Comparison of ENCODE assay signal across 22 cellular contexts in genomic region chr2:190068764-190069163, GRCh38. TPM values are rescaled to one million over a fixed set of nuclear protein-coding genes. Genes with fewer than 3 reads are reported as not detected.
DNase-seq lines count a peak whose midpoint lies in the region; ATAC-seq, FAIRE-seq and TF ChIP-seq lines count a peak whose summit lies in the region.
"Had no signal": no experiment of that assay in that cellular context is flagged by ENCODE, and none has a peak within 500 bp of the region (broad histone marks: within the 10 kb centered on the region; RNA-seq: fewer than 3 reads in every experiment).

No MANE protein-coding gene starts in this region.

- H3K36me3 ChIP-seq in HEK293 (ENCODE audit: control insufficient read depth in 2 of 2, insufficient read depth in 1 of 2, low read length in 2 of 2) (no peaks in the 10 kb centered on the region), GM12878 (ENCODE audit: control insufficient read depth in 2 of 2, insufficient read depth in 2 of 2, low read length in 1 of 2) (no peaks in the 10 kb centered on the region)
- H3K36me3 ChIP-seq: BLaER1 had no signal

- no peak for TF ChIP-seq RAD21 in GM12878 (IDR thresholded peaks at IDR 0.05; ENCODE audit: insufficient read depth, low read depth, low read length)

- DNase-seq in NCI-H82 (lab: John Stamatoyannopoulos, UW): peak; percentile 19
- no peak for DNase-seq in NCI-H82 treated with DMSO at 0.1 percent for 48 hours (lab: John Stamatoyannopoulos, UW; ENCODE audit: unreplicated experiment)
- DNase-seq in GM12878 (ENCODE audit: low read depth, low spot score): no peak
- no peak for DNase-seq in stimulated activated effector memory CD8-positive, alpha-beta T cell treated with anti-CD3 and anti-CD28 coated beads, Interleukin-12 subunit alpha, Interleukin-12 subunit beta, amount 100 ng/mL, for 72 hours (ENCODE audit: low spot score in 2 of 2)
- DNase-seq in NCI-H146 (lab: John Stamatoyannopoulos, UW): no peak
- DNase-seq in activated T-helper 1 cell treated with anti-CD3 and anti-CD28 coated beads, Interleukin-12 subunit alpha, Interleukin-12 subunit beta, Interleukin-2, Interleukin-4 antibody, amounts not matched to agents 30 ng/mL and 10 ng/mL and 1 ng/mL, durations not matched to agents 14 hours and 24 hours and 36 hours (ENCODE audit: low spot score): no peak
- no peak for DNase-seq in T-helper 17 cell
- DNase-seq: ACHN; CD4-positive, alpha-beta T cell; COR-L47; DMS79; HCEC 1CT; NCI-H1417; NCI-H1930; NCI-H69; Right ventricle myocardium superior had no signal

- TF ChIP-seq CTCF in HEK293 (tag by site-specific recombination; IDR thresholded peaks at IDR 0.05) (no peak), GM12878 (IDR thresholded peaks at IDR 0.05 in 2 of 3, conservative IDR thresholded peaks at IDR 0.05 in 1 of 3; ENCODE audit: control insufficient read depth in 2 of 3, extremely low read depth in 1 of 3, insufficient read depth in 1 of 3, low read depth in 3 of 3, low read length in 3 of 3) (no peak)

- no peak for TF ChIP-seq POLR2A in GM12878 (IDR thresholded peaks at IDR 0.05; ENCODE audit: low read depth, low read length)

- no peaks in the 10 kb centered on the region for H3K79me2 ChIP-seq in GM12878 (ENCODE audit: control insufficient read depth, insufficient read depth, low read length)

- 100% methylated on average over 1 of the region's 1 CpG for WGBS in GM12878 (ENCODE audit: insufficient coverage, insufficient replicate concordance, low lambda C conversion rate, missing lambda C conversion rate)

- H3K4me1 ChIP-seq in HEK293 (ENCODE audit: control insufficient read depth, insufficient read depth, low read length): no peaks in the 10 kb centered on the region
- H3K4me1 ChIP-seq in GM12878 (ENCODE audit: control insufficient read depth, insufficient read depth, low read length): no peaks in the 10 kb centered on the region

- no peaks in the 10 kb centered on the region for H3K9me3 ChIP-seq in HEK293 (ENCODE audit: control insufficient read depth, insufficient read depth, low read depth, low read length)
- no peaks in the 10 kb centered on the region for H3K9me3 ChIP-seq in GM12878 (replicated peaks; ENCODE audit: control insufficient read depth, insufficient read depth, low read length)
- no peaks in the 10 kb centered on the region for H3K9me3 ChIP-seq in T-helper 17 cell (ENCODE audit: control insufficient read depth, low read length, poor library complexity, severe bottlenecking)
- H3K9me3 ChIP-seq: BLaER1 had no signal

- intact Hi-C loops in GM12878 (cut with micrococcal nuclease; ENCODE audit: unreplicated experiment): no loop called here
- intact Hi-C loops in activated T-helper 1 cell treated with anti-CD3 and anti-CD28 coated beads, Interleukin-12 subunit alpha, Interleukin-12 subunit beta, Interleukin-2, Interleukin-4 antibody, amounts not matched to agents 30 ng/mL and 10 ng/mL and 1 ng/mL, durations not matched to agents 14 hours and 24 hours and 36 hours (cut with micrococcal nuclease): no loop called here

- CTCF ChIA-PET in HEK293 (lab: Yijun Ruan, JAX) (interaction anchor here (0.6 to 1.6 kb wide), 4 partner anchors 20 to 408 kb away, joined by 3 to 4 read pairs (median 4); no protein-coding TSS in a partner anchor), GM12878 (lab: Yijun Ruan, JAX) (interaction anchor here (1.0 to 1.7 kb wide), 3 partner anchors 270 to 306 kb away, joined by 3 to 10 read pairs (median 3); partner anchors contain the start of gene OSGEPL1)

- FAIRE-seq in GM12878 (lab: Jason Lieb, UNC): no peak

- no peaks in the 10 kb centered on the region for H3K27me3 ChIP-seq in GM12878 (replicated peaks in 1 of 2; ENCODE audit: control insufficient read depth in 2 of 2, insufficient read depth in 2 of 2, low read length in 1 of 2)
- H3K27me3 ChIP-seq: BLaER1 had no signal

- no peak for TF ChIP-seq EP300 in GM12878 (IDR thresholded peaks at IDR 0.05; ENCODE audit: borderline replicate concordance in 1 of 2, control insufficient read depth in 1 of 2, low read depth in 2 of 2, low read length in 2 of 2)

- peak; percentile 41 for ATAC-seq in GM12878
- peak; percentile 26 for ATAC-seq in stimulated activated effector memory CD8-positive, alpha-beta T cell treated with anti-CD3 and anti-CD28 coated beads, Interleukin-12 subunit alpha, Interleukin-12 subunit beta, amount 100 ng/mL, for 72 hours
- ATAC-seq in T-helper 17 cell: no peak

- RAD21 ChIA-PET in GM12878 (lab: Charles Lee; ENCODE audit: unreplicated experiment): interaction anchor here (1.4 kb wide), 1 partner anchor 410 kb away, joined by 4 read pairs; no protein-coding TSS in a partner anchor

- H3K27me3 Mint-ChIP-seq in activated T-helper 1 cell treated with anti-CD3 and anti-CD28 coated beads, Interleukin-12 subunit alpha, Interleukin-12 subunit beta, Interleukin-2, Interleukin-4 antibody, amounts not matched to agents 30 ng/mL and 10 ng/mL and 1 ng/mL, durations not matched to agents 14 hours and 24 hours and 36 hours (ENCODE audit: insufficient read depth): peaks cover 6% of the 10 kb centered on the region
- no peaks in the 10 kb centered on the region for H3K27me3 Mint-ChIP-seq in T-helper 17 cell

- no peaks in the 10 kb centered on the region for H3K4me1 Mint-ChIP-seq in stimulated activated effector memory CD8-positive, alpha-beta T cell treated with anti-CD3 and anti-CD28 coated beads, Interleukin-12 subunit alpha, Interleukin-12 subunit beta, amount 100 ng/mL, for 72 hours
- H3K4me1 Mint-ChIP-seq in activated T-helper 1 cell treated with anti-CD3 and anti-CD28 coated beads, Interleukin-12 subunit alpha, Interleukin-12 subunit beta, Interleukin-2, Interleukin-4 antibody, amounts not matched to agents 30 ng/mL and 10 ng/mL and 1 ng/mL, durations not matched to agents 14 hours and 24 hours and 36 hours (ENCODE audit: low read depth): no peaks in the 10 kb centered on the region
- no peaks in the 10 kb centered on the region for H3K4me1 Mint-ChIP-seq in T-helper 17 cell

- no peak overlapping the region for H3K4me3 Mint-ChIP-seq in stimulated activated effector memory CD8-positive, alpha-beta T cell treated with anti-CD3 and anti-CD28 coated beads, Interleukin-12 subunit alpha, Interleukin-12 subunit beta, amount 100 ng/mL, for 72 hours
- H3K4me3 Mint-ChIP-seq in activated T-helper 1 cell treated with anti-CD3 and anti-CD28 coated beads, Interleukin-12 subunit alpha, Interleukin-12 subunit beta, Interleukin-2, Interleukin-4 antibody, amounts not matched to agents 30 ng/mL and 10 ng/mL and 1 ng/mL, durations not matched to agents 14 hours and 24 hours and 36 hours: no peak overlapping the region
- H3K4me3 Mint-ChIP-seq in T-helper 17 cell: no peak overlapping the region
- H3K4me3 Mint-ChIP-seq: CD4-positive, alpha-beta T cell had no signal

- no peaks in the 10 kb centered on the region for H3K36me3 Mint-ChIP-seq in stimulated activated effector memory CD8-positive, alpha-beta T cell treated with anti-CD3 and anti-CD28 coated beads, Interleukin-12 subunit alpha, Interleukin-12 subunit beta, amount 100 ng/mL, for 72 hours
- H3K36me3 Mint-ChIP-seq in activated T-helper 1 cell treated with anti-CD3 and anti-CD28 coated beads, Interleukin-12 subunit alpha, Interleukin-12 subunit beta, Interleukin-2, Interleukin-4 antibody, amounts not matched to agents 30 ng/mL and 10 ng/mL and 1 ng/mL, durations not matched to agents 14 hours and 24 hours and 36 hours (ENCODE audit: low read depth): no peaks in the 10 kb centered on the region
- no peaks in the 10 kb centered on the region for H3K36me3 Mint-ChIP-seq in T-helper 17 cell (ENCODE audit: low read depth)

- no peak overlapping the region for H3K27ac Mint-ChIP-seq in stimulated activated effector memory CD8-positive, alpha-beta T cell treated with anti-CD3 and anti-CD28 coated beads, Interleukin-12 subunit alpha, Interleukin-12 subunit beta, amount 100 ng/mL, for 72 hours
- no peak overlapping the region for H3K27ac Mint-ChIP-seq in activated T-helper 1 cell treated with anti-CD3 and anti-CD28 coated beads, Interleukin-12 subunit alpha, Interleukin-12 subunit beta, Interleukin-2, Interleukin-4 antibody, amounts not matched to agents 30 ng/mL and 10 ng/mL and 1 ng/mL, durations not matched to agents 14 hours and 24 hours and 36 hours
- no peak overlapping the region for H3K27ac Mint-ChIP-seq in T-helper 17 cell
- H3K27ac Mint-ChIP-seq: CD4-positive, alpha-beta T cell had no signal

- H4K20me1 ChIP-seq in GM12878 (ENCODE audit: control insufficient read depth, insufficient read depth): no peaks in the 10 kb centered on the region
- H4K20me1 ChIP-seq: BLaER1 had no signal

- POLR2A ChIA-PET in HEK293 (lab: Yijun Ruan, JAX): no interaction called here
- POLR2A ChIA-PET in GM12878 (lab: Charles Lee): no interaction called here

- H3K4me3 ChIP-seq in HEK293 (ENCODE audit: low read depth, low read length) (no peak overlapping the region), GM12878 (no peak overlapping the region)
- H3K4me3 ChIP-seq: BLaER1 had no signal

- peak overlapping the region; percentile 48 for H2AFZ ChIP-seq in GM12878 (ENCODE audit: control insufficient read depth, low read depth, low read length)

- H3K27ac ChIP-seq in HEK293 (ENCODE audit: extremely low read depth, low read depth, low read length) (no peak overlapping the region), GM12878 (ENCODE audit: control insufficient read depth, insufficient read depth) (no peak overlapping the region)
- H3K27ac ChIP-seq: 22Rv1, BLaER1 had no signal

- no TSS peak for BruUV-seq in GM12878 (replicated peaks; lab: Mats Ljungman, UMichigan)

- no peak overlapping the region for H3K9ac ChIP-seq in GM12878 (ENCODE audit: control insufficient read depth, insufficient read depth, low read length)
- H3K9ac ChIP-seq: BLaER1 had no signal

- H3K4me2 ChIP-seq in GM12878 (ENCODE audit: control insufficient read depth, insufficient read depth): no peak overlapping the region

- SMC1A ChIA-PET in GM12878 (lab: Charles Lee; ENCODE audit: uncharacterized antibody, unreplicated experiment): interaction anchor here (1.8 kb wide), 2 partner anchors 270 to 409 kb away, joined by 5 to 11 read pairs; no protein-coding TSS in a partner anchor

- in situ Hi-C loops in GM12878 (cut with MboI): loop anchor here (5.0 kb wide), 2 partner anchors 271 to 396 kb away; partner anchors contain the start of gene ANKAR

- no peaks in the 10 kb centered on the region for H3K9me3 Mint-ChIP-seq in stimulated activated effector memory CD8-positive, alpha-beta T cell treated with anti-CD3 and anti-CD28 coated beads, Interleukin-12 subunit alpha, Interleukin-12 subunit beta, amount 100 ng/mL, for 72 hours
- no peaks in the 10 kb centered on the region for H3K9me3 Mint-ChIP-seq in activated T-helper 1 cell treated with anti-CD3 and anti-CD28 coated beads, Interleukin-12 subunit alpha, Interleukin-12 subunit beta, Interleukin-2, Interleukin-4 antibody, amounts not matched to agents 30 ng/mL and 10 ng/mL and 1 ng/mL, durations not matched to agents 14 hours and 24 hours and 36 hours
- H3K9me3 Mint-ChIP-seq: CD4-positive, alpha-beta T cell had no signal

RNA-seq across cellular contexts. Expression of gene MSTN, which starts 6.2 kb away (rescaled TPM):
- total RNA-seq in GM12878 (2013; cell fraction: nucleolus; rRNA removed): 0.81 and 1.0 TPM in 2 replicates
- total RNA-seq in GM12878 (2014; rRNA removed) (0.05 TPM in 1 of 2 replicates, not detected in the other), GM12878 (2014; rRNA removed; fragmentation: Illumina TruSeq; extraction: Trizol) (not detected in 2 replicates), GM12878 (2021) (not detected in 2 replicates), T-helper 17 cell (under 1 TPM; 0.10 TPM)
- not detected for polyA plus RNA-seq in GM12878 (2011; ENCODE audit: low read depth)
- polyA plus RNA-seq in GM12878 (2011; rRNA removed) (0.33 and 0.88 TPM in 2 replicates), GM12878 (2014; fragmentation: Illumina TruSeq; extraction: Trizol) (0.04 TPM in 1 of 2 replicates, not detected in the other), GM12878 (2014; fragmentation: Nextera tagmentation; extraction: Ambion mirVana) (not detected), GM12878 (2014; rRNA removed) (0.10 TPM in 1 of 2 replicates, not detected in the other), GM12878 (2016; fragmentation: Nextera tagmentation; extraction: Ambion mirVana) (not detected)
- 0.06 TPM in 1 of 2 replicates, not detected in the other for polyA plus RNA-seq in GM12878 (2011; cell fraction: cytosol; rRNA removed)
- polyA plus RNA-seq in GM12878 (2011; cell fraction: nucleus; rRNA removed): 1.2 and 1.6 TPM in 2 replicates
- polyA plus RNA-seq in GM12878 (2012): 0.04 TPM in 1 of 2 replicates, not detected in the other
- polyA minus RNA-seq in GM12878 (2011; rRNA and poly(A)+ RNA removed): 0.10 and 0.15 TPM in 2 replicates
- polyA minus RNA-seq in GM12878 (2011; cell fraction: cytosol; rRNA and poly(A)+ RNA removed): not detected in 2 replicates
- polyA minus RNA-seq in GM12878 (2011; cell fraction: nucleus; rRNA and poly(A)+ RNA removed): 0.24 and 0.29 TPM in 2 replicates
- total RNA-seq in activated T-helper 1 cell treated with anti-CD3 and anti-CD28 coated beads, Interleukin-12 subunit alpha, Interleukin-12 subunit beta, Interleukin-2, Interleukin-4 antibody, amounts not matched to agents 30 ng/mL and 10 ng/mL and 1 ng/mL, durations not matched to agents 14 hours and 24 hours and 36 hours: not detected in 2 replicates
- total RNA-seq: CD4-positive, alpha-beta T cell; HT1080; Right ventricle myocardium superior; RPMI7951; SK-MEL-5 had no signal
